8 cellular contexts compared by ENCODE assay signal in genomic region chr11:45917623-45918330, GRCh38. TPM values are rescaled to one million over a fixed set of nuclear protein-coding genes. Genes with fewer than 3 reads are reported as not detected.
DNase-seq lines count a peak whose midpoint lies in the region; ATAC-seq and TF ChIP-seq lines count a peak whose summit lies in the region.

Gene PEX16, minus strand, starts transcription at chr11:45917877. Its CDS starts 66 bp downstream, at chr11:45917811.

- H3K4me3 ChIP-seq in KMS-11 (IDR thresholded peaks at IDR 0.05; ENCODE audit: insufficient read depth, low read depth, low read length): no peak within 1 kb of the TSS
- peak within 1 kb of the TSS; percentile 75 to 95 (median 81) for H3K4me3 ChIP-seq in Peyer's patch
- peak within 1 kb of the TSS; percentile 70 to 98 (median 78) for H3K4me3 ChIP-seq in esophagus muscularis mucosa
- peak within 1 kb of the TSS; percentile 90 to 96 for H3K4me3 ChIP-seq in muscle layer of duodenum (ENCODE audit: low read depth in 1 of 2, low read length in 2 of 2)

- H2AFZ ChIP-seq in KMS-11 (ENCODE audit: low read depth): peak within 1 kb of the TSS; percentile 89

- H3K27ac ChIP-seq in KMS-11 (peak within 1 kb of the TSS; percentile 68), Peyer's patch (peak within 1 kb of the TSS; percentile 87 to 97 (median 88)), esophagus muscularis mucosa (replicated peaks in 1 of 4) (peak within 1 kb of the TSS; percentile 81 to 96 (median 92)), muscle layer of duodenum (ENCODE audit: low read length) (peak within 1 kb of the TSS; percentile 84)

- intact Hi-C loops in esophagus muscularis mucosa (cut with DNase I): no loop called here

- H3K9ac ChIP-seq in KMS-11: peak within 1 kb of the TSS; percentile 41

- TF ChIP-seq POLR2A in Peyer's patch (IDR thresholded peaks at IDR 0.05) (peak; percentile 66 to 72), esophagus muscularis mucosa (IDR thresholded peaks at IDR 0.05; ENCODE audit: low read depth) (peak; percentile 72)

- H4K20me1 ChIP-seq in KMS-11 (ENCODE audit: insufficient read depth): no peaks in the 10 kb centered on the region

- H3K27me3 ChIP-seq in KMS-11 (ENCODE audit: insufficient read depth, low read depth) (no peaks in the 10 kb centered on the region), Peyer's patch (peaks cover 0 to 15% of the 10 kb centered on the region in 2 donors), esophagus muscularis mucosa (peaks cover 0 to 20% (median 10%) of the 10 kb centered on the region in 4 donors), muscle layer of duodenum (ENCODE audit: low read depth, low read length) (peaks cover 6% of the 10 kb centered on the region)

- H3K36me3 ChIP-seq in KMS-11 (ENCODE audit: insufficient read depth) (no peaks in the 10 kb centered on the region), Peyer's patch (peaks cover 0 to 33% (median 0%) of the 10 kb centered on the region in 3 donors), esophagus muscularis mucosa (peaks cover 25 to 36% (median 34%) of the 10 kb centered on the region in 4 donors), muscle layer of duodenum (ENCODE audit: control insufficient read depth in 1 of 2, insufficient read depth in 2 of 2, low read length in 2 of 2) (peaks cover 24 to 27% of the 10 kb centered on the region in 2 donors)

- TF ChIP-seq CTCF in KMS-11 (conservative IDR thresholded peaks at IDR 0.05; ENCODE audit: low read depth, low read length) (no peak), Peyer's patch (IDR thresholded peaks at IDR 0.05) (no peak), esophagus muscularis mucosa (IDR thresholded peaks at IDR 0.05) (peak in 1 of 3 experiments; percentile 25)

- peak within 1 kb of the TSS; percentile 100 for H3K4me2 ChIP-seq in KMS-11

- ATAC-seq in GM21737 (IDR thresholded peaks at IDR 0.05; ENCODE audit: unreplicated experiment): peak; percentile 85

- DNase-seq in DMS53 treated with DMSO at 0.1 percent for 48 hours (lab: John Stamatoyannopoulos, UW; ENCODE audit: unreplicated experiment) (peak; percentile 94), Peyer's patch (peak; percentile 90 to 98 (median 95)), esophagus muscularis mucosa (ENCODE audit: extremely low spot score) (peak; percentile 99)
- peak; percentile 93 for DNase-seq in activated T-cell treated with anti-CD3 and anti-CD28 coated beads, Interleukin-2, amount 50 U/mL, for 48 hours
- peak; percentile 93 for DNase-seq in stimulated activated CD8-positive, alpha-beta memory T cell treated with anti-CD3 and anti-CD28 coated beads, Interleukin-7, amount 100 ng/mL, for 4 hours (ENCODE audit: low read depth in 2 of 2)

- H3K4me1 ChIP-seq in KMS-11 (ENCODE audit: low read depth, poor library complexity, severe bottlenecking): peaks cover 16% of the 10 kb centered on the region
- peaks cover 3 to 27% (median 14%) of the 10 kb centered on the region in 4 donors for H3K4me1 ChIP-seq in Peyer's patch
- H3K4me1 ChIP-seq in esophagus muscularis mucosa: peaks cover 24 to 46% (median 41%) of the 10 kb centered on the region in 4 donors
- peaks cover 3 to 22% of the 10 kb centered on the region in 2 donors for H3K4me1 ChIP-seq in muscle layer of duodenum (ENCODE audit: control insufficient read depth in 1 of 2, insufficient read depth in 2 of 2, low read length in 2 of 2)

- H3K9me3 ChIP-seq in Peyer's patch (no peaks in the 10 kb centered on the region), esophagus muscularis mucosa (no peaks in the 10 kb centered on the region), muscle layer of duodenum (ENCODE audit: control insufficient read depth in 1 of 2, low read length in 2 of 2) (no peaks in the 10 kb centered on the region)

- H3K79me2 ChIP-seq in KMS-11 (ENCODE audit: insufficient read depth, low read depth): peaks cover 14% of the 10 kb centered on the region

- WGBS in esophagus muscularis mucosa: 0% methylated on average over 16 of the region's 45 CpGs

- no peak for TF ChIP-seq EP300 in esophagus muscularis mucosa (IDR thresholded peaks at IDR 0.05)

RNA-seq across cellular contexts. Expression of gene PEX16, which starts in this region (rescaled TPM):
- total RNA-seq in Peyer's patch (10 to 100 TPM; 46.2 to 66.8 (median 63.0) TPM), esophagus muscularis mucosa (10 to 100 TPM; 15.4 to 32.2 (median 23.2) TPM)
